2 cellular contexts compared by ENCODE assay signal in genomic region chr4:8144359-8144758, GRCh38.
TF ChIP-seq lines count a peak whose summit lies in the region.

No MANE protein-coding gene starts in this region.

TF ChIP-seq in H1, 55 proteins besides CTCF, POLR2A, EP300 and RAD21:
- TF ChIP-seq SP2 (IDR thresholded peaks at IDR 0.05; ENCODE audit: low read length), result no peak
- no peak for TF ChIP-seq EZH2 (IDR thresholded peaks at IDR 0.05; ENCODE audit: low read depth, low read length, severe bottlenecking)
- TF ChIP-seq CHD1 (IDR thresholded peaks at IDR 0.05; ENCODE audit: low read depth, low read length), result no peak
- TF ChIP-seq JUN (IDR thresholded peaks at IDR 0.05; ENCODE audit: low read depth, low read length), result no peak

TF ChIP-seq in neural cell, 6 proteins besides CTCF, POLR2A, EP300 and RAD21:
- TF ChIP-seq MXI1 (conservative IDR thresholded peaks at IDR 0.05; ENCODE audit: poor library complexity, severe bottlenecking) (no peak), SMC3 (conservative IDR thresholded peaks at IDR 0.05; ENCODE audit: poor library complexity) (no peak)
